Comparison of ENCODE assay signal across 15 cellular contexts in the genomic region with DNA sequence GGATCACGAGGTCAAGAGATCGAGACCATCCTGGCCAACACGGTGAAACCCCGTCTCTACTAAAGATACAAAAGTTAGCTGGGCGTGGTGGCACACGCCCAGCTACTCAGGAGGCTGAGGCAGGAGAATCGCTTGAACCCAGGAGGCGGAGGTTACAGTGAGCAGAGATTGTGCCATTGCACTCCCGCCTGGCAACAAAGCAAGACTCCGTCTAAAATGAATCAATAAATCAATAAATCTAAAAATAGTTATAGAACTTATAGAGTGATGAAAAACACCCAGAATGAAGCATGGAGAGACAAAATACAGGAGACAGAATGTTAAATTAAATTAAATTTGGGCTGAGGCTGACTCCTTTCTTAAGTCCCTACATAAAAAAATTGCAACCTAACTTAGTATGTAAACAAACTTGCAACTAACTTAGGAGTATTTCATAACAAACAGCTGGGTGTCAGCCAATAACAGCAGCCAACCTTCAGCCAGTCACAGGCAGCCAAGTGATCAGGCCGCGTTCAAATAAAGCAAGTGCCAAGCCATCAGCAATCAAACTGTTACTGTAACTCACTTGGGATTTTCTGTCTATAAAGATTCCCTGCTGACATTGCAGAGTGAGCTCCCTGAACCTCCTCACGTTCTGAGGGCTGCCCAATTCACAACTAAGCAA. TPM values are rescaled to one million over a fixed set of nuclear protein-coding genes. Genes with fewer than 3 reads are reported as not detected.
"Had no signal": no experiment of that assay in that cellular context is flagged by ENCODE, and none has a peak within 500 bp of the region (broad histone marks: within the 10 kb centered on the region; RNA-seq: fewer than 3 reads in every experiment).

No MANE protein-coding gene starts in this region.

- DNase-seq: activated CD4-positive, alpha-beta T cell treated with anti-CD3 and anti-CD28 coated beads, Interleukin-2, amount 50 U/mL, for 4 hours; activated CD4-positive, CD25-positive, alpha-beta regulatory T cell treated with anti-CD3 and anti-CD28 coated beads, Interleukin-2, amount 50 U/mL, for 72 hours; activated CD8-positive, alpha-beta memory T cell treated with anti-CD3 and anti-CD28 coated beads, Interleukin-2, amount 10 ng/mL, durations not matched to agents 7 days and 5 days; activated naive CD8-positive, alpha-beta T cell treated with anti-CD3 and anti-CD28 coated beads, Interleukin-2, amount 50 U/mL, for 24 hours; activated T-cell treated with anti-CD3 and anti-CD28 coated beads, Interleukin-2, amount 50 U/mL, for 4 hours; effector memory CD4-positive, alpha-beta T cell; foreskin keratinocyte; islet precursor cell; left ventricle myocardium superior; transverse colon had no signal

- H3K36me3 ChIP-seq: right atrium auricular region, SJSA1, transverse colon had no signal

- FAIRE-seq: astrocyte had no signal

- H3K4me3 ChIP-seq: right atrium auricular region, SJSA1, smooth muscle cell, transverse colon had no signal

- H3K9me3 ChIP-seq: right atrium auricular region, SJSA1, transverse colon had no signal

- H3K4me2 ChIP-seq: smooth muscle cell had no signal

- H3K27me3 ChIP-seq: foreskin keratinocyte, right atrium auricular region, SJSA1, transverse colon had no signal

- H3K4me1 ChIP-seq: foreskin keratinocyte, right atrium auricular region, SJSA1 had no signal

- H3K27ac ChIP-seq: epithelial cell of prostate, foreskin keratinocyte, right atrium auricular region, SJSA1, transverse colon had no signal

RNA-seq across cellular contexts. Expression of gene TP53AIP1, which starts 7.3 kb away (rescaled TPM):
- total RNA-seq: activated CD8-positive, alpha-beta memory T cell treated with anti-CD3 and anti-CD28 coated beads, Interleukin-2, amount 10 ng/mL, durations not matched to agents 7 days and 5 days; activated T-cell treated with anti-CD3 and anti-CD28 coated beads, Interleukin-2, amount 50 U/mL, for 4 hours; left ventricle myocardium superior; right atrium auricular region; SJSA1 had no signal

RNA-seq across cellular contexts. Expression of gene KCNJ5, which starts 58.8 kb away (rescaled TPM):
- total RNA-seq: activated CD8-positive, alpha-beta memory T cell treated with anti-CD3 and anti-CD28 coated beads, Interleukin-2, amount 10 ng/mL, durations not matched to agents 7 days and 5 days; activated T-cell treated with anti-CD3 and anti-CD28 coated beads, Interleukin-2, amount 50 U/mL, for 4 hours; SJSA1; smooth muscle cell had no signal
